ENCODE assay signal across 11 cellular contexts in genomic region chr10:77478248-77478963, GRCh38.
DNase-seq lines count a peak whose midpoint lies in the region; ATAC-seq, FAIRE-seq and TF ChIP-seq lines count a peak whose summit lies in the region.
"Had no signal": no experiment of that assay in that cellular context is flagged by ENCODE, and none has a peak within 500 bp of the region (broad histone marks: within the 10 kb centered on the region; RNA-seq: fewer than 3 reads in every experiment).

No MANE protein-coding gene starts in this region.

- no peak for ATAC-seq in HG02610 (IDR thresholded peaks at IDR 0.05; ENCODE audit: unreplicated experiment)
- ATAC-seq: stimulated activated naive B cell treated with anti-CD40 and anti-IgM and Interleukin-4, amounts not matched to agents 10 μg/mL and 1 μg/mL and 100 μg/mL, for 72 hours; T-cell had no signal

- in situ Hi-C loops in astrocyte of the spinal cord (cut with HindIII; ENCODE audit: low sequenced_read_pairs) = no loop called here

- FAIRE-seq in HTR-8/SVneo (lab: Jason Lieb, UNC) = peak; percentile 62

- DNase-seq in AG08395 (ENCODE audit: low spot score) = peak; percentile 87
- DNase-seq in HTR-8/SVneo (ENCODE audit: insufficient read length, low spot score) = peak; percentile 36
- peak; percentile 89 for DNase-seq in astrocyte of the spinal cord (ENCODE audit: low read depth, low spot score)
- DNase-seq in kidney epithelial cell (ENCODE audit: low read depth) = peak; percentile 83
- no peak for DNase-seq in HUDEP-2 (lab: John Stamatoyannopoulos, UW; ENCODE audit: unreplicated experiment in 76 of 76)
- no peak for DNase-seq in iPS-NIHi11 (ENCODE audit: low spot score)
- no peak for DNase-seq in posterior cingulate gyrus
- DNase-seq: NCI-H526; stimulated activated naive B cell treated with anti-CD40 and anti-IgM and Interleukin-4, amounts not matched to agents 10 μg/mL and 1 μg/mL and 100 μg/mL, for 72 hours; T-cell had no signal

- H3K4me3 ChIP-seq in astrocyte of the spinal cord (ENCODE audit: low read depth, low read length) (no peak overlapping the region), kidney epithelial cell (ENCODE audit: low read depth, low read length) (no peak overlapping the region)

- no peaks in the 10 kb centered on the region for H3K27me3 ChIP-seq in kidney epithelial cell (ENCODE audit: control insufficient read depth, insufficient read depth, low read length)

- no peak for TF ChIP-seq CTCF in astrocyte of the spinal cord (IDR thresholded peaks at IDR 0.05; ENCODE audit: low read depth, low read length)
- no peak for TF ChIP-seq CTCF in kidney epithelial cell (IDR thresholded peaks at IDR 0.05; ENCODE audit: insufficient read depth, low read length, poor library complexity, severe bottlenecking)

- intact Hi-C loops in posterior cingulate gyrus (cut with DNase I) = no loop called here

- no peaks in the 10 kb centered on the region for H3K36me3 ChIP-seq in kidney epithelial cell (ENCODE audit: control insufficient read depth, insufficient read depth, low read length)

Comparison
In these comparisons a context has a peak if more than half of its experiments do, and no peak if none do; other contexts are left out.
1. DNase-seq: peak in AG08395 (single experiment), HTR-8/SVneo (single experiment), astrocyte of the spinal cord (single experiment) and kidney epithelial cell (single experiment); none in HUDEP-2 (0 of 76), iPS-NIHi11 (single experiment) and posterior cingulate gyrus (0 of 10).